Comparison of ENCODE assay signal across 1 cellular context in the genomic region with DNA sequence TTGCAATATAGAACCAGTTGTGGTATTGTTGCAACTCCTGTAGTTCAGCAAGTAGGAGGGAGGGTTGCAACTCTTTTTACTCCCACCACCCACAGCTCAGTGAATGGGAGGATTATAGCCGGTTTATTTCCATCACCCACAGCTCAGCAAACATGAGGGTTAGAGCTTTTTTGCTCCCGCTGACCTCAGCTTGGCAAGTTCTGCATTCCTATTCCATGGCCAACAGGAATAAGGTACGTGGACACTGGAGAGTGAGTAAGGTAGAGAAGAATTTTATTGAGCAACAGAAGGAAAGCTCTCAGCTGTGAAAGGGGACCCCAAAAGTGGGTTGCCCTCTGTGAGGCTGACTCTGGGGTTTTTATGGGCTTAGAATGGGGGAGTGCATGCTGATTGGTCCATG.
TF ChIP-seq lines count a peak whose summit lies in the region.

No MANE protein-coding gene starts in this region.

TF ChIP-seq in IMR-90, 13 proteins besides CTCF, POLR2A, EP300 and RAD21 (continued from another document):
- TF ChIP-seq NFE2L2 (IDR thresholded peaks at IDR 0.05; ENCODE audit: low read depth, low read length) (no peak), RFX5 (IDR thresholded peaks at IDR 0.05; ENCODE audit: low read depth, low read length) (no peak)
